In the genomic region with DNA sequence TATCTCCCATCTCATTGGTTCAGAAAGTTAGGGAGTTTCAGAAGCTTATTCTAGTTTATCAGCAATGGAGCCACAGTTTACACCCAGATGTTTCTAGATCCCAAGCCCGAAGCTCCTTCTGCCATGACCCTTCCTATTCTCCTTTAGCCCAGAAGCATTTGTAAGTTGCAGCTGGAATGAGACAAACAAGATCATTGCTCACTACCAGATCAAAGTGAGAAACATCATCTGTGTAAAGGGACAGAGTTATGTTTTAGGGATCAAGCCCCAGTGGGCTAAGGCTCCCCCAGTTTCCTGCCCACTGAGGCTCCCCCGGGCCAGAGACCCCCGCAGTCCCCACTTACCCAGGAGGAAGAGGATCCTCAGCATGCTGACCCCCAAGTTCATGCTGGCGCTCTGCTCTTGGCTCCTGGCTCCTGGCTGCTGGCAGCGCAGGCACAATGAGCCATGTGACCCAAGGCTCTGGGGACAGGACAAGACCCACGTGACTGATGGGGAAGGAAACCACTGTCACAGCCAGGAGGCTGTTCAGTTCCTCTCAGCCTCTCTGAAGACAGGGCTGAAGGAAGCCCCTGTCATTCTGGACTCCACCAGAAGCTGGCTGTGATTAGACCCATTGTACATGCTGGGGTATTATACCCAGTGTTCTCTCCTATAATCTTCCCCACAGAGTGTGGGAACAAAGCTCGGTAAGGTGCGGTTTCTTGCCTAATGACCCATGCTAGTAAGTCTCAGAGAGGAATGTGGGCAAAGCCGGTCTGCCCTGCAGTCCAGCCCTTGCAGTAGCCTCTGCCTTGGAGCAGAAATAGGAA, we compare ENCODE assay signal across 8 cellular contexts. TPM values are rescaled to one million over a fixed set of nuclear protein-coding genes. Genes with fewer than 3 reads are reported as not detected.
DNase-seq lines count a peak whose midpoint lies in the region; ATAC-seq and TF ChIP-seq lines count a peak whose summit lies in the region.

A gene with protein sequence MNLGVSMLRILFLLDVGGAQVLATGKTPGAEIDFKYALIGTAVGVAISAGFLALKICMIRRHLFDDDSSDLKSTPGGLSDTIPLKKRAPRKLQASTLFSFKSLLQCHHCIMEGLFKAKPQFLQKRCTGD (minus strand): TSS at position 442 of the 812 bp plus-strand sequence. CDS start 55 bp downstream, at position 387.

- H3K27ac Mint-ChIP-seq in endodermal cell: no peak within 1 kb of the TSS

- peak within 1 kb of the TSS; percentile 21 to 42 (median 30) for H3K4me3 ChIP-seq in gastrocnemius medialis
- H3K4me3 ChIP-seq in endodermal cell (ENCODE audit: low read length): no peak within 1 kb of the TSS

- no peaks in the 10 kb centered on the region for H3K4me1 Mint-ChIP-seq in endodermal cell

- in situ Hi-C loops in gastrocnemius medialis (cut with MboI; ENCODE audit: low sequenced_read_pairs in 4 of 4): no loop called here

- H3K27me3 Mint-ChIP-seq in endodermal cell (ENCODE audit: insufficient read depth): peaks cover 2% of the 10 kb centered on the region

- no peaks in the 10 kb centered on the region for H3K9me3 Mint-ChIP-seq in endodermal cell

- H3K27ac ChIP-seq in gastrocnemius medialis: peak within 1 kb of the TSS; percentile 55 to 70 (median 66)
- H3K27ac ChIP-seq in endodermal cell (ENCODE audit: low read depth, low read length): no peak within 1 kb of the TSS

- ATAC-seq in HG03342 (IDR thresholded peaks at IDR 0.05; ENCODE audit: unreplicated experiment) (peak; percentile 79), gastrocnemius medialis (peak; percentile 86 to 87)

- no peak within 1 kb of the TSS for H3K9ac ChIP-seq in endodermal cell (ENCODE audit: extremely low read depth, low read length, poor library complexity, severe bottlenecking)

- H3K4me1 ChIP-seq in gastrocnemius medialis: peaks cover 16 to 18% of the 10 kb centered on the region in 2 donors
- H3K4me1 ChIP-seq in endodermal cell (ENCODE audit: control insufficient read depth, insufficient read depth, low read length): no peaks in the 10 kb centered on the region

- TF ChIP-seq CTCF in gastrocnemius medialis (IDR thresholded peaks at IDR 0.05 in 4 of 5, conservative IDR thresholded peaks at IDR 0.05 in 1 of 5) (peak in 1 of 5 experiments; percentile 17), endodermal cell (conservative IDR thresholded peaks at IDR 0.05) (no peak)

- intact Hi-C loops in cardiac septum (cut with DNase I) (no loop called here), gastrocnemius medialis (cut with DNase I; ENCODE audit: low total_unique reads) (no loop called here)

- H3K4me3 Mint-ChIP-seq in endodermal cell: no peak within 1 kb of the TSS

- H3K27me3 ChIP-seq in gastrocnemius medialis (no peaks in the 10 kb centered on the region), endodermal cell (ENCODE audit: control insufficient read depth, insufficient read depth, low read length, poor library complexity, severe bottlenecking) (no peaks in the 10 kb centered on the region)

- whole genome bisulfite sequencing in endodermal cell (ENCODE audit: insufficient coverage in 1 of 2, insufficient read length in 1 of 2), 2 experiments: 80 to 89% methylated on average over 7 to 9 of the region's 9 CpGs

- no peaks in the 10 kb centered on the region for H3K36me3 ChIP-seq in gastrocnemius medialis
- no peaks in the 10 kb centered on the region for H3K36me3 ChIP-seq in endodermal cell (ENCODE audit: control insufficient read depth, insufficient read depth, low read length)

- H3K9me3 ChIP-seq in gastrocnemius medialis: no peaks in the 10 kb centered on the region
- H3K9me3 ChIP-seq in endodermal cell (ENCODE audit: control insufficient read depth, low read length): no peaks in the 10 kb centered on the region

- DNase-seq in C1 segment of cervical spinal cord (lab: John Stamatoyannopoulos, UW): peak in 13 of 14 donors; percentile 15 to 86 (median 81)
- peak; percentile 76 for DNase-seq in UCSD-AML1 (lab: John Stamatoyannopoulos, UW; ENCODE audit: unreplicated experiment)
- DNase-seq in cardiac septum (ENCODE audit: low spot score): peak; percentile 95
- DNase-seq in gastrocnemius medialis: peak; percentile 59 to 64
- DNase-seq in DMS53 (lab: John Stamatoyannopoulos, UW): no peak
- no peak for DNase-seq in endodermal cell

- no peaks in the 10 kb centered on the region for H3K36me3 Mint-ChIP-seq in endodermal cell (ENCODE audit: low read depth)

- TF ChIP-seq POLR2A in GM19099 (IDR thresholded peaks at IDR 0.05; ENCODE audit: extremely low read depth, insufficient read length, low read depth): peak; percentile 92
- peak; percentile 18 to 46 for TF ChIP-seq POLR2A in gastrocnemius medialis (IDR thresholded peaks at IDR 0.05)

RNA-seq across cellular contexts. Expression of the gene that starts here (rescaled TPM):
- total RNA-seq in cardiac septum: 16.6 TPM
- total RNA-seq in gastrocnemius medialis: 10 to 100 TPM in 1 of 4 donors, 1 to 10 TPM in 3; 4.9 to 11.2 (median 7.8) TPM
- not detected for total RNA-seq in endodermal cell
- not detected for polyA plus RNA-seq in endodermal cell (2013, experiment 1 of 2)
- not detected for polyA plus RNA-seq in endodermal cell (2013, experiment 2 of 2)

Comparison
In these comparisons a context has a peak if more than half of its experiments do, and no peak if none do; other contexts are left out.
1. RNA of the gene that starts here (total RNA-seq): 16.6 TPM in cardiac septum (single experiment) and 4.9 to 11.2 TPM in gastrocnemius medialis; not detected in endodermal cell; every median in the first group is over 4 times any median in the second.
2. DNase-seq: peak in C1 segment of cervical spinal cord (13 of 14), UCSD-AML1 (single experiment), cardiac septum (single experiment) and gastrocnemius medialis (2 of 2); none in DMS53 (single experiment) and endodermal cell (single experiment).